In the genomic region with DNA sequence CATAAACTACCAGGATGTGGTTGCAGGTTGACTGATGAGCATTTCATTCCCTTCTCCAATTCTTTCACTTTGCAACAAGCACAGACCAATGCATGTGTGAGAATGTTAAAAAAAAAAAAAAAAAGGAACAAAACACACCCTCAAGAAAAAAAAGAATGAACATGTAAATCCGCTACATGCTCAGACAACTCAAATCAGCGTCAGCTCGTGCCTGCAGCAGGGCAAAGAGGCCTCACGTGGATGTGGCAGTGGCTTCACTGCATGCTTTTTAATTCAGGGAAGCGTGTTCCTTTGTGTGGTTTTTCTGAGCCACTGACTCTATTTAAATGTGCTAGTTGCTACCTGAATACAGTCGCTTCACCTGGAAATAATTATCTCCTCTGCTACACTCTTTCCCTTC, we compare ENCODE assay signal across 26 cellular contexts. TPM values are rescaled to one million over a fixed set of nuclear protein-coding genes. Genes with fewer than 3 reads are reported as not detected.
A peak's percentile ranks its signal among the peaks of the same experiment; 100 is the strongest.
DNase-seq lines count a peak whose midpoint lies in the region; ATAC-seq, FAIRE-seq and TF ChIP-seq lines count a peak whose summit lies in the region.
"Had no signal": no experiment of that assay in that cellular context is flagged by ENCODE, and none has a peak within 500 bp of the region (broad histone marks: within the 10 kb centered on the region; RNA-seq: fewer than 3 reads in every experiment).

No MANE protein-coding gene starts in this region.

- no peak for TF ChIP-seq POLR2A in H1 (IDR thresholded peaks at IDR 0.05; ENCODE audit: control extremely low read depth in 1 of 2, low read depth in 2 of 2, low read length in 2 of 2)

- no peaks in the 10 kb centered on the region for H3K4me1 ChIP-seq in H1 (replicated peaks in 1 of 4; ENCODE audit: control insufficient read depth in 3 of 4, insufficient read depth in 4 of 4, low read length in 3 of 4)
- H3K4me1 ChIP-seq: ascending aorta had no signal

- H2BK15ac ChIP-seq in H1 (ENCODE audit: low read length) = no peak overlapping the region

- H3K14ac ChIP-seq in H1 (ENCODE audit: insufficient read length) = no peak overlapping the region

- POLR2A ChIA-PET in H1 (lab: Charles Lee; ENCODE audit: partially characterized antibody) = no interaction called here

- no peak overlapping the region for H2BK120ac ChIP-seq in H1 (replicated peaks; ENCODE audit: low read depth, low read length)

- H3K18ac ChIP-seq in H1 (ENCODE audit: extremely low read depth, low read length) = no peak overlapping the region

- no peak overlapping the region for H3K4me2 ChIP-seq in H1 (ENCODE audit: insufficient read depth in 1 of 2, low read depth in 2 of 2, low read length in 2 of 2)
- H3K4me2 ChIP-seq: A549 had no signal

- no peak overlapping the region for H3K56ac ChIP-seq in H1 (replicated peaks; ENCODE audit: insufficient read length, low read depth, low read length)

- H3K9ac ChIP-seq in H1 (replicated peaks in 1 of 4; ENCODE audit: extremely low read depth in 1 of 4, low read depth in 3 of 4, low read length in 3 of 4) = no peak overlapping the region

- no peak overlapping the region for H4K91ac ChIP-seq in H1 (replicated peaks; ENCODE audit: insufficient read length, low read length)

- 83% methylated on average over 6 of the region's 6 CpGs; no CpG with 5 or more reads in 1 of the 2 experiments for WGBS in H1 (ENCODE audit: extremely low coverage in 1 of 2, insufficient coverage in 1 of 2, insufficient read length in 1 of 2, insufficient replicate concordance in 2 of 2, low coverage in 1 of 2, low lambda C conversion rate in 2 of 2, missing lambda C conversion rate in 1 of 2), 2 experiments

- H3K9me3 ChIP-seq in H1 (ENCODE audit: insufficient read depth in 2 of 2, low read depth in 1 of 2, low read length in 1 of 2) = no peaks in the 10 kb centered on the region
- H3K9me3 ChIP-seq: A549, ascending aorta had no signal

- no peak overlapping the region for H3K23ac ChIP-seq in H1 (ENCODE audit: insufficient read length)

- no peak for FAIRE-seq in H1 (lab: Jason Lieb, UNC)
- FAIRE-seq: A549, GM18507 had no signal

- no peak for TF ChIP-seq CTCF in H1 (IDR thresholded peaks at IDR 0.05; ENCODE audit: control extremely low read depth in 1 of 3, insufficient read depth in 1 of 3, low read depth in 1 of 3, low read length in 3 of 3)

- H3K79me2 ChIP-seq in H1 (ENCODE audit: control insufficient read depth in 1 of 2, insufficient read depth in 2 of 2, low read length in 2 of 2) = no peaks in the 10 kb centered on the region

- TF ChIP-seq EP300 in H1 (IDR thresholded peaks at IDR 0.05; ENCODE audit: borderline replicate concordance in 1 of 2, low read depth in 2 of 2, low read length in 2 of 2) = no peak

- no peaks in the 10 kb centered on the region for H3K23me2 ChIP-seq in H1 (ENCODE audit: low read depth, low read length)

- no peaks in the 10 kb centered on the region for H4K20me1 ChIP-seq in H1 (replicated peaks in 1 of 2; ENCODE audit: control insufficient read depth in 1 of 2, insufficient read depth in 2 of 2, low read length in 2 of 2)

- no peaks in the 10 kb centered on the region for H3K79me1 ChIP-seq in H1 (ENCODE audit: low read depth, low read length)

- peak; percentile 39 for DNase-seq in NCI-H82 (lab: John Stamatoyannopoulos, UW)
- no peak for DNase-seq in NCI-H82 treated with DMSO at 0.1 percent for 48 hours (lab: John Stamatoyannopoulos, UW; ENCODE audit: unreplicated experiment)
- DNase-seq in NCI-H2107 (lab: John Stamatoyannopoulos, UW) = peak; percentile 87
- DNase-seq in H1 (ENCODE audit: low read depth in 1 of 2, low spot score in 2 of 2) = peak in 1 of 2 experiments; percentile 7
- DNase-seq in ureter (ENCODE audit: low spot score) = peak; percentile 54
- no peak for DNase-seq in T-helper 9 cell
- DNase-seq: activated B cell treated with CpG ODN at 0.5 μM for 24 hours; activated CD4-positive, alpha-beta memory T cell treated with anti-CD3 and anti-CD28 coated beads for 36 hours; activated naive CD8-positive, alpha-beta T cell treated with anti-CD3 and anti-CD28 coated beads for 36 hours; DMS53; GF-D8; GOT3; KG1; kidney glomerular epithelial cell; NCI-H2029; Right ventricle myocardium superior; stimulated activated CD8-positive, alpha-beta memory T cell treated with anti-CD3 and anti-CD28 coated beads, Interleukin-4, amount 100 ng/mL, for 48 hours; T1000; trophoblast cell had no signal

- no peak overlapping the region for H2BK12ac ChIP-seq in H1 (ENCODE audit: low read depth, low read length)

- no peak overlapping the region for H3K4ac ChIP-seq in H1 (replicated peaks; ENCODE audit: insufficient read length, low read depth, low read length)

- H2BK5ac ChIP-seq in H1 (ENCODE audit: low read depth, low read length) = no peak overlapping the region

- H4K8ac ChIP-seq in H1 (ENCODE audit: extremely low read depth, insufficient read depth, low read length) = no peak overlapping the region

- ATAC-seq in HG03439 (IDR thresholded peaks at IDR 0.05; ENCODE audit: unreplicated experiment) (no peak), GM19351 (IDR thresholded peaks at IDR 0.05; ENCODE audit: unreplicated experiment) (no peak)
- ATAC-seq: A549 had no signal

- H3K36me3 ChIP-seq in H1 (ENCODE audit: control insufficient read depth in 2 of 4, insufficient read depth in 4 of 4, low read length in 3 of 4) = no peaks in the 10 kb centered on the region
- H3K36me3 ChIP-seq: ascending aorta had no signal

- TF ChIP-seq RAD21 in H1 (IDR thresholded peaks at IDR 0.05 in 1 of 2, conservative IDR thresholded peaks at IDR 0.05 in 1 of 2; ENCODE audit: low read depth in 2 of 2, low read length in 2 of 2) = no peak

- CTCF ChIA-PET in H1 (lab: Charles Lee; ENCODE audit: partially characterized antibody) = interaction anchor here (2.3 kb wide), 1 partner anchor 31 kb away, joined by 6 read pairs; no protein-coding TSS in a partner anchor

- H2AK5ac ChIP-seq in H1 (ENCODE audit: low read depth, low read length) = no peak overlapping the region

- no peak overlapping the region for H4K5ac ChIP-seq in H1 (ENCODE audit: insufficient read length, low read depth, low read length)

- H3K4me3 ChIP-seq in H1 (ENCODE audit: extremely low read depth in 1 of 4, insufficient read depth in 2 of 4, low read depth in 3 of 4, low read length in 4 of 4) = no peak overlapping the region
- H3K4me3 ChIP-seq: A549, ascending aorta, lung had no signal

- peak overlapping the region; percentile 40; the same call in 1 of the 2 replicates for H2AFZ ChIP-seq in H1 (ENCODE audit: low read length)

- H2BK20ac ChIP-seq in H1 (ENCODE audit: low read length) = no peak overlapping the region

- no peak overlapping the region for H3K27ac ChIP-seq in H1 (ENCODE audit: low read depth, low read length)
- H3K27ac ChIP-seq: A549, ascending aorta had no signal

- H3K27me3 ChIP-seq in H1 (replicated peaks in 1 of 4; ENCODE audit: control insufficient read depth in 3 of 4, extremely low read depth in 1 of 4, insufficient read depth in 3 of 4, low read length in 3 of 4) = no peaks in the 10 kb centered on the region
- H3K27me3 ChIP-seq: ascending aorta had no signal

TF ChIP-seq in H1, 55 proteins besides CTCF, POLR2A, EP300 and RAD21:
- TF ChIP-seq GABPA (IDR thresholded peaks at IDR 0.05; ENCODE audit: borderline replicate concordance, insufficient read depth, low read length) (no peak), RXRA (IDR thresholded peaks at IDR 0.05; ENCODE audit: insufficient read depth, low read depth, low read length) (no peak), SUZ12 (IDR thresholded peaks at IDR 0.05; ENCODE audit: low read length) (no peak), POLR2AphosphoS5 (IDR thresholded peaks at IDR 0.05; ENCODE audit: low read depth, low read length) (no peak), EZH2 (IDR thresholded peaks at IDR 0.05; ENCODE audit: low read depth, low read length, severe bottlenecking) (no peak), CHD2 (IDR thresholded peaks at IDR 0.05; ENCODE audit: low read length) (no peak), EGR1 (IDR thresholded peaks at IDR 0.05; ENCODE audit: borderline replicate concordance, low read depth, low read length) (no peak), RFX5 (IDR thresholded peaks at IDR 0.05; ENCODE audit: borderline replicate concordance, low read depth, low read length) (no peak), MAFK (IDR thresholded peaks at IDR 0.05; ENCODE audit: low read depth, low read length) (no peak), BACH1 (IDR thresholded peaks at IDR 0.05; ENCODE audit: low read length) (no peak), ZNF274 (IDR thresholded peaks at IDR 0.05; ENCODE audit: borderline replicate concordance, extremely low read depth, low read length) (no peak), FOSL1 (IDR thresholded peaks at IDR 0.05; ENCODE audit: insufficient read depth, low read depth, low read length) (no peak), JUN (IDR thresholded peaks at IDR 0.05; ENCODE audit: low read depth, low read length) (no peak), BCL11A (IDR thresholded peaks at IDR 0.05; ENCODE audit: low read depth in 2 of 2, low read length in 2 of 2) (no peak), SIRT6 (IDR thresholded peaks at IDR 0.05; ENCODE audit: low read length) (no peak), SP2 (IDR thresholded peaks at IDR 0.05; ENCODE audit: low read length) (no peak), KDM1A (IDR thresholded peaks at IDR 0.05; ENCODE audit: borderline replicate concordance, low read length) (no peak), CBX8 (IDR thresholded peaks at IDR 0.05; ENCODE audit: borderline replicate concordance, low read depth, low read length) (no peak), BRCA1 (IDR thresholded peaks at IDR 0.05; ENCODE audit: low read depth, low read length) (no peak)
- TF ChIP-seq, protein P1, sequence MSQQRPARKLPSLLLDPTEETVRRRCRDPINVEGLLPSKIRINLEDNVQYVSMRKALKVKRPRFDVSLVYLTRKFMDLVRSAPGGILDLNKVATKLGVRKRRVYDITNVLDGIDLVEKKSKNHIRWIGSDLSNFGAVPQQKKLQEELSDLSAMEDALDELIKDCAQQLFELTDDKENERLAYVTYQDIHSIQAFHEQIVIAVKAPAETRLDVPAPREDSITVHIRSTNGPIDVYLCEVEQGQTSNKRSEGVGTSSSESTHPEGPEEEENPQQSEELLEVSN (IDR thresholded peaks at IDR 0.05) = no peak

RNA-seq across cellular contexts. Expression of a gene that starts 55.1 kb away (rescaled TPM):
- 0.61 and 0.93 TPM in 2 replicates for total RNA-seq in H1 (2021; fragmentation: NEBNext Ultra II Directional; extraction: Animal tissue kit (Norgen Biotek cat#: 25700))
- 0.25 and 0.39 TPM in 2 replicates for polyA plus RNA-seq in H1 (2011; rRNA removed)
- 1.0 TPM for polyA plus RNA-seq in H1 (2011; cell fraction: cytosol; rRNA removed)
- polyA plus RNA-seq in H1 (2011; cell fraction: nucleus; rRNA removed) = 0.53 TPM
- 0.57 to 0.86 TPM (median 0.72 TPM) in 4 replicates for polyA plus RNA-seq in H1 (2012, experiment 1 of 2)
- not detected for polyA plus RNA-seq in H1 (2012, experiment 2 of 2)
- polyA plus RNA-seq in H1 (2013, experiment 1 of 2) = 0.43 TPM
- polyA plus RNA-seq in H1 (2013, experiment 2 of 2) = 0.37 TPM
- polyA minus RNA-seq in H1 (2011; rRNA and poly(A)+ RNA removed) = 0.32 and 0.46 TPM in 2 replicates
- not detected for polyA minus RNA-seq in H1 (2011; cell fraction: cytosol; rRNA and poly(A)+ RNA removed)
- not detected for polyA minus RNA-seq in H1 (2011; cell fraction: nucleus; rRNA and poly(A)+ RNA removed)
- total RNA-seq in ureter = 4.6 TPM
- total RNA-seq: activated B cell treated with CpG ODN at 0.5 μM for 24 hours, ascending aorta, B cell had no signal

Comparison
In these comparisons a context has a peak if more than half of its experiments do, and no peak if none do; other contexts are left out.
1. DNase-seq: peak in NCI-H82 (single experiment), NCI-H2107 (single experiment) and ureter (single experiment); none in NCI-H82 treated with DMSO at 0.1 percent for 48 hours (single experiment) and T-helper 9 cell (single experiment).